1 cellular context compared by ENCODE assay signal in the genomic region with DNA sequence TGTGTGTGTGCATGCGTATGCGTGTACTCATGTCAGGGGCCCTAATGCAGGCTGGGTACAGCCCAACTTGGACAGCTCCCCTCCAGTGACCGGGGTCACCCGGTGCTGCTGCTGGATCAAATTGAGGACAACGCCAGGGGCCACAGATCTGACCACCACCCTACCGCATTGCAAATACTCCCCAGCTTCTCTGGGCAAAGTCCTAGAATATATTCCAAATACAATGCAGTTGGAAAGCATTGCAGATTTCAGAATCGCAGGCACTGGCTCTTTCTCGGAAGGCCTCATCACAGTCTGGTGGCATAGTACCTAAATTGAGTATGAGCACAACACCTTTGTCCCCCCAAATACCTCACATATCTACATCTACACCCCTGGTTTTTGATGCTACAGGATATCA.
TF ChIP-seq lines count a peak whose summit lies in the region.

No MANE protein-coding gene starts in this region.

TF ChIP-seq in H1, 55 proteins besides CTCF, POLR2A, EP300 and RAD21:
- TF ChIP-seq KDM5A (IDR thresholded peaks at IDR 0.05; ENCODE audit: low read length) (no peak), CREB1 (IDR thresholded peaks at IDR 0.05) (no peak), SP2 (IDR thresholded peaks at IDR 0.05; ENCODE audit: low read length) (no peak), CHD2 (IDR thresholded peaks at IDR 0.05; ENCODE audit: low read length) (no peak), CTBP2 (IDR thresholded peaks at IDR 0.05; ENCODE audit: borderline replicate concordance, insufficient read depth, insufficient read length, low read length) (no peak), POU5F1 (IDR thresholded peaks at IDR 0.05; ENCODE audit: low read depth, low read length) (no peak), FOSL1 (IDR thresholded peaks at IDR 0.05; ENCODE audit: insufficient read depth, low read depth, low read length) (no peak), BACH1 (IDR thresholded peaks at IDR 0.05; ENCODE audit: low read length) (no peak), SRF (IDR thresholded peaks at IDR 0.05; ENCODE audit: low read depth, low read length) (no peak), RXRA (IDR thresholded peaks at IDR 0.05; ENCODE audit: insufficient read depth, low read depth, low read length) (no peak), MAX (IDR thresholded peaks at IDR 0.05) (no peak), SAP30 (IDR thresholded peaks at IDR 0.05; ENCODE audit: insufficient read depth, insufficient replicate concordance, low read length) (no peak)
